Comparison of ENCODE assay signal across 10 cellular contexts in genomic region chr2:32715391-32715841, GRCh38.
DNase-seq lines count a peak whose midpoint lies in the region; ATAC-seq and TF ChIP-seq lines count a peak whose summit lies in the region.
"Had no signal": no experiment of that assay in that cellular context is flagged by ENCODE, and none has a peak within 500 bp of the region (broad histone marks: within the 10 kb centered on the region; RNA-seq: fewer than 3 reads in every experiment).

No MANE protein-coding gene starts in this region.

- TF ChIP-seq POLR2A in body of pancreas (IDR thresholded peaks at IDR 0.05), result no peak

- H3K27ac ChIP-seq in body of pancreas, result peak overlapping the region in 1 of 4 donors; percentile 2
- no peak overlapping the region for H3K27ac ChIP-seq in left lung
- H3K27ac ChIP-seq in OCI-LY7 (ENCODE audit: low read depth, low read length, poor library complexity, severe bottlenecking), result no peak overlapping the region

- ATAC-seq in GM19372 (IDR thresholded peaks at IDR 0.05; ENCODE audit: low read depth, unreplicated experiment) (peak; percentile 86), HG03095 (IDR thresholded peaks at IDR 0.05; ENCODE audit: unreplicated experiment) (peak; percentile 85), body of pancreas (peak; percentile 11), left lung (no peak)
- ATAC-seq: naive thymus-derived CD8-positive, alpha-beta T cell had no signal

- no TSS peak for BruUV-seq in OCI-LY7 (replicated peaks; lab: Mats Ljungman, UMichigan)

- intact Hi-C loops in body of pancreas (cut with DNase I) (no loop called here), left lung (cut with DNase I) (no loop called here), OCI-LY7 (cut with micrococcal nuclease; ENCODE audit: unreplicated experiment) (no loop called here)

- H3K4me3 ChIP-seq in body of pancreas, result no peak overlapping the region
- H3K4me3 ChIP-seq in left lung, result no peak overlapping the region
- H3K4me3 ChIP-seq in OCI-LY7 (ENCODE audit: low read depth, low read length, poor library complexity, severe bottlenecking), result no peak overlapping the region

- CTCF ChIA-PET in OCI-LY7 (lab: Charles Lee; ENCODE audit: unreplicated experiment), result no interaction called here

- peak; percentile 13 for DNase-seq in EL
- no peak for DNase-seq in body of pancreas
- DNase-seq in left lung, result no peak
- no peak for DNase-seq in stimulated activated CD4-positive, alpha-beta T cell treated with anti-CD3 and anti-CD28 coated beads, Interleukin-4, amount 100 ng/mL, for 4 hours
- DNase-seq in NCI-H510A (lab: John Stamatoyannopoulos, UW), result no peak
- no peak for DNase-seq in OCI-LY7 (ENCODE audit: low spot score)
- DNase-seq: KG1; naive thymus-derived CD8-positive, alpha-beta T cell had no signal

- 24 to 62% methylated on average over 4 of the region's 4 CpGs for WGBS in body of pancreas, 2 donors

- no peak overlapping the region for H2AFZ ChIP-seq in OCI-LY7 (ENCODE audit: low read length)

- no peaks in the 10 kb centered on the region for H3K79me2 ChIP-seq in OCI-LY7 (ENCODE audit: insufficient read depth, low read depth, low read length)

- no peaks in the 10 kb centered on the region for H3K27me3 ChIP-seq in body of pancreas
- no peaks in the 10 kb centered on the region for H3K27me3 ChIP-seq in left lung

- H3K9me3 ChIP-seq in body of pancreas (no peaks in the 10 kb centered on the region), left lung (no peaks in the 10 kb centered on the region), OCI-LY7 (ENCODE audit: low read length) (no peaks in the 10 kb centered on the region)

- peaks cover 33% of the 10 kb centered on the region for H3K4me1 ChIP-seq in body of pancreas
- peaks cover 0 to 4% of the 10 kb centered on the region in 2 donors for H3K4me1 ChIP-seq in left lung
- H3K4me1 ChIP-seq in OCI-LY7 (ENCODE audit: insufficient read depth, low read length, poor library complexity, severe bottlenecking), result no peaks in the 10 kb centered on the region

- no peak overlapping the region for H3K4me2 ChIP-seq in OCI-LY7 (ENCODE audit: low read length)

- no peaks in the 10 kb centered on the region for H4K20me1 ChIP-seq in OCI-LY7 (ENCODE audit: insufficient read depth, low read length)

- no peaks in the 10 kb centered on the region for H3K9me2 ChIP-seq in OCI-LY7 (ENCODE audit: insufficient read depth, low read length)

- H3K36me3 ChIP-seq in body of pancreas (replicated peaks in 1 of 2; ENCODE audit: insufficient read depth in 1 of 2, low read depth in 2 of 2) (no peaks in the 10 kb centered on the region), left lung (peaks cover 0 to 3% of the 10 kb centered on the region in 2 donors), OCI-LY7 (ENCODE audit: insufficient read depth, low read length) (peaks cover 4% of the 10 kb centered on the region; the same call in 1 of the 2 replicates)

- POLR2A ChIA-PET in OCI-LY7 (lab: Charles Lee), result interaction anchor here (0.6 to 0.7 kb wide), 2 partner anchors 77 to 103 kb away, joined by 3 read pairs; no protein-coding TSS in a partner anchor

- TF ChIP-seq CTCF in body of pancreas (IDR thresholded peaks at IDR 0.05) (no peak), left lung (IDR thresholded peaks at IDR 0.05) (no peak), OCI-LY7 (conservative IDR thresholded peaks at IDR 0.05; ENCODE audit: low read length) (no peak)
